8 cellular contexts compared by ENCODE assay signal in genomic region chr10:103367782-103368518, GRCh38. TPM values are rescaled to one million over a fixed set of nuclear protein-coding genes. Genes with fewer than 3 reads are reported as not detected.
DNase-seq lines count a peak whose midpoint lies in the region; TF ChIP-seq lines count a peak whose summit lies in the region.

Gene TAF5 (plus strand): TSS chr10:103367976. CDS start chr10:103367990, 14 bp downstream.

- in situ Hi-C loops in SK-MEL-5 (cut with HindIII; ENCODE audit: low pct_unique_long_range_greater_than_20kb, low sequenced_read_pairs): no loop called here

- no peaks in the 10 kb centered on the region for H3K27me3 ChIP-seq in neuron (ENCODE audit: insufficient read depth, low read length)

- H3K4me3 ChIP-seq in neuron (ENCODE audit: low read length): peak within 1 kb of the TSS; percentile 71

- peaks cover 7% of the 10 kb centered on the region for H3K4me1 ChIP-seq in neuron (ENCODE audit: insufficient read depth, low read length)

- peak within 1 kb of the TSS; percentile 91 for H3K4me3 Mint-ChIP-seq in HFFc6

- peak within 1 kb of the TSS; percentile 76 for H3K27ac Mint-ChIP-seq in HFFc6

- H3K9me3 Mint-ChIP-seq in HFFc6: peaks cover 7% of the 10 kb centered on the region

- peaks cover 1% of the 10 kb centered on the region for H3K36me3 ChIP-seq in neuron (ENCODE audit: insufficient read depth, low read length)

- DNase-seq in GM04504 (ENCODE audit: low read depth) (peak; percentile 93), HFFc6 (peak; percentile 96), NAMALWA (ENCODE audit: low spot score) (peak; percentile 98), SK-MEL-5 (ENCODE audit: low read depth, low spot score) (peak; percentile 95), foreskin melanocyte (peak; percentile 97), stromal cell of bone marrow (ENCODE audit: low read depth) (peak; percentile 94)
- DNase-seq in activated naive CD4-positive, alpha-beta T cell treated with Interleukin-2 at 50 U/mL for 16 hours: peak; percentile 91

- peak within 1 kb of the TSS; percentile 93 for H2AFZ ChIP-seq in neuron (ENCODE audit: low read depth, low read length)

- no peaks in the 10 kb centered on the region for H3K27me3 Mint-ChIP-seq in HFFc6 (ENCODE audit: insufficient read depth)

- no peaks in the 10 kb centered on the region for H3K9me3 ChIP-seq in neuron (ENCODE audit: low read length)

- TF ChIP-seq CTCF in HFFc6 (IDR thresholded peaks at IDR 0.05): peak; percentile 24

- peaks cover 6% of the 10 kb centered on the region; the same call in 1 of the 2 replicates for H3K36me3 Mint-ChIP-seq in HFFc6 (ENCODE audit: low read depth)

- H3K4me1 Mint-ChIP-seq in HFFc6 (ENCODE audit: low read depth): peaks cover 5% of the 10 kb centered on the region; the same call in 1 of the 2 replicates

RNA-seq across cellular contexts. Expression of gene TAF5, which starts in this region (rescaled TPM):
- total RNA-seq in HFFc6 (2021; fragmentation: NEBNext Ultra II Directional; extraction: Animal tissue kit (Norgen Biotek cat#: 25700)): 1 to 10 TPM; 2.7 to 4.0 (median 3.8) TPM
- total RNA-seq in SK-MEL-5 (2014; rRNA removed; shearing (Covaris generic)): 2.8 and 3.5 TPM in 2 replicates
- 2.4 and 2.7 TPM in 2 replicates for polyA plus RNA-seq in SK-MEL-5 (2015; cell fraction: cytosol; rRNA removed)
- 1.2 and 2.2 TPM in 2 replicates for polyA plus RNA-seq in SK-MEL-5 (2015; cell fraction: nucleus; rRNA removed)

Comparison
In these comparisons a context has a peak if more than half of its experiments do, and no peak if none do; other contexts are left out.
1. Peak in every context shown above with its lines: DNase-seq and H3K4me3 ChIP-seq.